Comparison of ENCODE assay signal across 1 cellular context in genomic region chr17:2749784-2750181, GRCh38.
A peak's percentile ranks its signal among the peaks of the same experiment; 100 is the strongest.
TF ChIP-seq lines count a peak whose summit lies in the region.

No MANE protein-coding gene starts in this region.

TF ChIP-seq in K562, 482 proteins besides CTCF, POLR2A, EP300 and RAD21 (continued from another document and continues in another):
- TF ChIP-seq NONO (IDR thresholded peaks at IDR 0.05; ENCODE audit: low read depth in 2 of 2, low read length in 1 of 2), result no peak
- TF ChIP-seq TGIF2 (CRISPR knock-in tag; IDR thresholded peaks at IDR 0.05), result peak; percentile 79
- TF ChIP-seq MED1 (CRISPR knock-in tag; IDR thresholded peaks at IDR 0.05; ENCODE audit: borderline replicate concordance), result no peak
- peak; percentile 60; the same call in 1 of the 2 replicates for TF ChIP-seq NR2C2 (CRISPR knock-in tag; IDR thresholded peaks at IDR 0.05)
- TF ChIP-seq NR2C2 (tag; IDR thresholded peaks at IDR 0.05), result no peak
- TF ChIP-seq GTF3C2 (IDR thresholded peaks at IDR 0.05; ENCODE audit: borderline replicate concordance, extremely low read depth, insufficient read length), result no peak
- TF ChIP-seq MNT (conservative IDR thresholded peaks at IDR 0.05), result peak in 1 of 2 experiments; percentile 41; a peak in 1 of 4 replicates
- TF ChIP-seq KAT7 (CRISPR knock-in tag; IDR thresholded peaks at IDR 0.05; ENCODE audit: borderline replicate concordance), result peak; percentile 51; the same call in 1 of the 2 replicates
- TF ChIP-seq REST (CRISPR knock-in tag; IDR thresholded peaks at IDR 0.05; ENCODE audit: low read depth), result peak; percentile 99
- TF ChIP-seq ARNT (IDR thresholded peaks at IDR 0.05), result no peak
- no peak for TF ChIP-seq SOX6 (IDR thresholded peaks at IDR 0.05)
- TF ChIP-seq CBX8 (IDR thresholded peaks at IDR 0.05; ENCODE audit: borderline replicate concordance, extremely low read depth, low read depth, low read length, poor library complexity, severe bottlenecking), result no peak
- peak; percentile 48; the same call in 1 of the 2 replicates for TF ChIP-seq FOXP1 (CRISPR knock-in tag; IDR thresholded peaks at IDR 0.05)
- no peak for TF ChIP-seq KLF1 (tag; IDR thresholded peaks at IDR 0.05)
- TF ChIP-seq NEUROD1 (IDR thresholded peaks at IDR 0.05; ENCODE audit: borderline replicate concordance, low read depth, low read length, partially characterized antibody), result no peak
- no peak for TF ChIP-seq ZBTB33 (CRISPR knock-in tag; IDR thresholded peaks at IDR 0.05)
- TF ChIP-seq NR3C1 (CRISPR knock-in tag; IDR thresholded peaks at IDR 0.05), result peak; percentile 90
- no peak for TF ChIP-seq ZBTB11 (CRISPR knock-in tag; IDR thresholded peaks at IDR 0.05)
- TF ChIP-seq HMBOX1 (IDR thresholded peaks at IDR 0.05), result no peak
- no peak for TF ChIP-seq KLF6 (CRISPR knock-in tag; IDR thresholded peaks at IDR 0.05; ENCODE audit: borderline replicate concordance)
- peak; percentile 35 for TF ChIP-seq HNRNPLL (IDR thresholded peaks at IDR 0.05; ENCODE audit: low read depth, low read length, poor library complexity, severe bottlenecking)
- TF ChIP-seq GTF2B (IDR thresholded peaks at IDR 0.05; ENCODE audit: extremely low read depth, insufficient read length), result no peak
- TF ChIP-seq CTBP1 (IDR thresholded peaks at IDR 0.05; ENCODE audit: borderline replicate concordance), result no peak
- 0 out of 4 replicates have a peak, but pooled peaks of 1 of the 2 experiments have one; percentile 36 for TF ChIP-seq HDAC1 (IDR thresholded peaks at IDR 0.05)
- no peak for TF ChIP-seq KLF13 (tag; IDR thresholded peaks at IDR 0.05; ENCODE audit: borderline replicate concordance, low read depth)
- TF ChIP-seq HNRNPL (IDR thresholded peaks at IDR 0.05; ENCODE audit: low read depth, low read length), result peak; percentile 74; the same call in 1 of the 2 replicates
- no peak for TF ChIP-seq SMARCE1 (IDR thresholded peaks at IDR 0.05)
- peak; percentile 73 for TF ChIP-seq ZNF263 (CRISPR knock-in tag; IDR thresholded peaks at IDR 0.05; ENCODE audit: borderline replicate concordance)
- no peak for TF ChIP-seq BRF2 (IDR thresholded peaks at IDR 0.05; ENCODE audit: borderline replicate concordance, insufficient read depth, insufficient read length)
- peak; percentile 55; the same call in 1 of the 2 replicates for TF ChIP-seq CREM (IDR thresholded peaks at IDR 0.05; ENCODE audit: low read depth)
- no peak for TF ChIP-seq ATF4 (CRISPR knock-in tag; IDR thresholded peaks at IDR 0.05)
- TF ChIP-seq PTRF (tag; IDR thresholded peaks at IDR 0.05), result no peak
